10 cellular contexts compared by ENCODE assay signal in the genomic region with DNA sequence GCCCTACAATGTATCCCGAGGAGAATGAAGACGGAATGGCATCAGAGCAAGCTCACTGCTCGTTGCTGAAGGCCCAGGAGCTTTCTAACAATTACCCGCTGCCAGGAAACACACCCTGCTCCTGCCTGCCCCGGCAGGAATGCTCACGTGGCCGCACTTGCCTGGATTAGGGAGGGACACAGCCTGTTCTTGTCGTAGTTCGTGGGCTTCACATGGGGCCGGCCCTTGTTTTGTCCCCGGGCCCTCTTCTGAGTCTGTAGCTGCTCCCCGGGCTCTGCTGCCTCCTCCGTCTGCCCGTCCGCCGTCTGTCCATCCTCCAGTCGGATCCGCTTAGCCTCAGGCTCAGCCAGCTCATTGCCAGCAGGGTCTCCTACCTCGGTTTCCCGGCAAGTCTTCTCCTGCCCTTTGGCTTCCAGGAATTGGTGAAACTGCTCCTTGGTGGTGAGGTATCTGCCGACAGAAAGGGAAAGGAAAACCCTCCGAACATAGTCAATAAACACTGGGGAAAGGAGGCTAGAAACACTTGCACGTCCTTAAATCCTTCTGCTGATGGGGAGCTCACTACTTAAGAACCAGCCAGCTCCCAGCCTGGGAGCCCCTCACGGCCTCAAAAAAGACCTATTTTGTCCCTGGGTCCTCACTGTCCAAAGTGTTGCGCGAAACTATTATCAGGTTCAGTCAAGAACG. TPM values are rescaled to one million over a fixed set of nuclear protein-coding genes. Genes with fewer than 3 reads are reported as not detected.
DNase-seq lines count a peak whose midpoint lies in the region; ATAC-seq and TF ChIP-seq lines count a peak whose summit lies in the region.
"Had no signal": no experiment of that assay in that cellular context is flagged by ENCODE, and none has a peak within 500 bp of the region (broad histone marks: within the 10 kb centered on the region; RNA-seq: fewer than 3 reads in every experiment).

No MANE protein-coding gene starts in this region.

- H3K4me3 ChIP-seq in cardiac muscle cell (peak overlapping the region; percentile 19), breast epithelium (peak overlapping the region; percentile 73 to 95 (median 92)), mesendoderm (ENCODE audit: low read length) (peak overlapping the region; percentile 55), upper lobe of left lung (peak overlapping the region in 3 of 4 donors; percentile 88 to 93 (median 89))

- no peak overlapping the region for H2BK120ac ChIP-seq in mesendoderm (ENCODE audit: low read depth, low read length)

- H3K18ac ChIP-seq in mesendoderm (ENCODE audit: low read length) = no peak overlapping the region

- DNase-seq in cardiac muscle cell (ENCODE audit: low read depth in 1 of 2, low spot score in 1 of 2) (no peak), left cardiac atrium (no peak), breast epithelium (ENCODE audit: low spot score in 2 of 2) (peak in 1 of 2 donors; percentile 34), mesendoderm (no peak), upper lobe of left lung (no peak), COLO829 (ENCODE audit: low spot score) (no peak), kidney glomerular epithelial cell (lab: John Stamatoyannopoulos, UW) (no peak)

- peaks cover 16% of the 10 kb centered on the region for H3K36me3 ChIP-seq in cardiac muscle cell
- H3K36me3 ChIP-seq in breast epithelium = no peaks in the 10 kb centered on the region
- peaks cover 12% of the 10 kb centered on the region for H3K36me3 ChIP-seq in mesendoderm (ENCODE audit: control insufficient read depth, insufficient read depth, low read length)
- H3K36me3 ChIP-seq in upper lobe of left lung = peaks cover 34 to 51% (median 50%) of the 10 kb centered on the region in 4 donors

- peak overlapping the region; percentile 58 for H3K56ac ChIP-seq in mesendoderm (ENCODE audit: low read length)

- H3K23ac ChIP-seq in mesendoderm (ENCODE audit: low read length) = no peak overlapping the region

- no peak overlapping the region for H2AK5ac ChIP-seq in mesendoderm (ENCODE audit: low read length)

- no peak overlapping the region for H2BK5ac ChIP-seq in mesendoderm (ENCODE audit: low read length)

- no peak overlapping the region for H3K27ac ChIP-seq in cardiac muscle cell
- H3K27ac ChIP-seq in breast epithelium = peak overlapping the region; percentile 94 to 99
- no peak overlapping the region for H3K27ac ChIP-seq in mesendoderm (ENCODE audit: low read depth, low read length)
- H3K27ac ChIP-seq in upper lobe of left lung = peak overlapping the region; percentile 94 to 99 (median 98)

- intact Hi-C loops in left cardiac atrium (cut with DNase I) (no loop called here), breast epithelium (cut with DNase I; ENCODE audit: low total_unique reads) (no loop called here)

- no peak overlapping the region for H4K5ac ChIP-seq in mesendoderm (ENCODE audit: low read length)

- H3K4me1 ChIP-seq in cardiac muscle cell (ENCODE audit: low read depth) (no peaks in the 10 kb centered on the region), breast epithelium (peaks cover 0 to 8% of the 10 kb centered on the region in 2 donors), mesendoderm (ENCODE audit: control insufficient read depth, low read depth, low read length) (peaks cover 2% of the 10 kb centered on the region), upper lobe of left lung (peaks cover 6 to 8% (median 7%) of the 10 kb centered on the region in 4 donors)

- TF ChIP-seq CTCF in cardiac muscle cell (IDR thresholded peaks at IDR 0.05; ENCODE audit: low read depth, low read length) (no peak), breast epithelium (IDR thresholded peaks at IDR 0.05) (no peak), upper lobe of left lung (IDR thresholded peaks at IDR 0.05) (no peak)

- WGBS in mesendoderm (ENCODE audit: extremely low coverage, insufficient coverage, low lambda C conversion rate) = no CpG with 5 or more reads among the region's 27 CpGs
- 80 to 87% methylated on average over 24 to 27 of the region's 27 CpGs for WGBS in upper lobe of left lung, 2 donors

- H3K79me2 ChIP-seq in mesendoderm (ENCODE audit: control insufficient read depth, insufficient read depth, low read length) = peaks cover 2% of the 10 kb centered on the region

- H3K27me3 ChIP-seq in cardiac muscle cell = no peaks in the 10 kb centered on the region
- H3K27me3 ChIP-seq in breast epithelium = no peaks in the 10 kb centered on the region
- no peaks in the 10 kb centered on the region for H3K27me3 ChIP-seq in mesendoderm (ENCODE audit: insufficient read depth, low read length, poor library complexity)
- H3K27me3 ChIP-seq in upper lobe of left lung = no peaks in the 10 kb centered on the region

- no peak for TF ChIP-seq EP300 in upper lobe of left lung (IDR thresholded peaks at IDR 0.05)

- no peak for TF ChIP-seq POLR2A in breast epithelium (IDR thresholded peaks at IDR 0.05)
- TF ChIP-seq POLR2A in upper lobe of left lung (IDR thresholded peaks at IDR 0.05) = no peak

- no peak overlapping the region for H3K4ac ChIP-seq in mesendoderm (ENCODE audit: low read depth, low read length)

- H4K8ac ChIP-seq in mesendoderm (ENCODE audit: low read depth, low read length) = no peak overlapping the region

- ATAC-seq in left cardiac atrium (no peak), upper lobe of left lung (ENCODE audit: low FRiP score in 2 of 2) (no peak), GM21526 (IDR thresholded peaks at IDR 0.05; ENCODE audit: low FRiP score, unreplicated experiment) (no peak)

- H3K9ac ChIP-seq in mesendoderm (ENCODE audit: low read length) = peak overlapping the region; percentile 58

- H3K4me2 ChIP-seq in mesendoderm (ENCODE audit: low read length) = peak overlapping the region; percentile 74

- H3K9me3 ChIP-seq in cardiac muscle cell (ENCODE audit: low read depth) = no peaks in the 10 kb centered on the region
- H3K9me3 ChIP-seq in breast epithelium = no peaks in the 10 kb centered on the region
- no peaks in the 10 kb centered on the region for H3K9me3 ChIP-seq in upper lobe of left lung

- H2BK15ac ChIP-seq in mesendoderm (replicated peaks; ENCODE audit: low read depth) = no peak overlapping the region

- peaks cover 4% of the 10 kb centered on the region for H3K79me1 ChIP-seq in mesendoderm (ENCODE audit: low read length)

RNA-seq across cellular contexts. Expression of a gene that starts 0.9 kb away (rescaled TPM):
- total RNA-seq in cardiac muscle cell = 40.9 and 43.4 TPM in 2 replicates
- polyA plus RNA-seq in cardiac muscle cell = 25.0 and 39.1 TPM in 2 replicates
- 10 to 100 TPM; 15.3 to 28.2 TPM for total RNA-seq in left cardiac atrium
- 10 to 100 TPM; 28.8 to 44.9 (median 37.2) TPM for total RNA-seq in breast epithelium
- polyA plus RNA-seq in mesendoderm (2013, experiment 1 of 2) = 36.7 TPM
- polyA plus RNA-seq in mesendoderm (2013, experiment 2 of 2) = 35.7 TPM
- total RNA-seq in upper lobe of left lung = 10 to 100 TPM; 31.4 to 88.0 (median 43.1) TPM

RNA-seq across cellular contexts. Expression of a gene that starts 5.5 kb away (rescaled TPM):
- total RNA-seq in cardiac muscle cell = 3.6 and 4.9 TPM in 2 replicates
- polyA plus RNA-seq in cardiac muscle cell = 1.9 and 9.7 TPM in 2 replicates
- total RNA-seq in left cardiac atrium = 1 to 10 TPM in 1 of 2 donors, under 1 TPM in 1; 0.47 to 1.7 TPM
- 1 to 10 TPM in 2 of 3 donors, under 1 TPM in 1; 0.64 to 2.0 (median 1.2) TPM for total RNA-seq in breast epithelium
- polyA plus RNA-seq in mesendoderm (2013, experiment 1 of 2) = 7.3 TPM
- 6.8 TPM for polyA plus RNA-seq in mesendoderm (2013, experiment 2 of 2)
- 1 to 10 TPM; 1.8 to 4.4 (median 3.4) TPM for total RNA-seq in upper lobe of left lung

RNA-seq across cellular contexts. Expression of a gene that starts 14.8 kb away (rescaled TPM):
- total RNA-seq in cardiac muscle cell = 28.2 and 36.1 TPM in 2 replicates
- polyA plus RNA-seq in cardiac muscle cell = 68.2 and 85.8 TPM in 2 replicates
- 10 to 100 TPM; 28.7 to 29.6 TPM for total RNA-seq in left cardiac atrium
- 1 to 10 TPM in 2 of 3 donors, under 1 TPM in 1; 0.48 to 1.8 (median 1.6) TPM for total RNA-seq in breast epithelium
- polyA plus RNA-seq in mesendoderm (2013, experiment 1 of 2) = 4.4 TPM
- 3.9 TPM for polyA plus RNA-seq in mesendoderm (2013, experiment 2 of 2)
- total RNA-seq in upper lobe of left lung = 10 to 100 TPM in 1 of 6 donors, 1 to 10 TPM in 4, under 1 TPM in 1; 0.77 to 13.3 (median 4.5) TPM
- total RNA-seq: subcutaneous adipose tissue had no signal

RNA-seq across cellular contexts. Expression of a gene that starts 49.5 kb away (rescaled TPM):
- 0.42 TPM in 1 of 2 replicates, not detected in the other for total RNA-seq in cardiac muscle cell
- polyA plus RNA-seq in cardiac muscle cell = not detected in 2 replicates
- total RNA-seq in left cardiac atrium = not detected
- total RNA-seq in breast epithelium = 1 to 10 TPM in 1 of 3 donors, under 1 TPM in 1, not detected in 1; 0.73 to 4.3 TPM
- not detected for polyA plus RNA-seq in mesendoderm (2013, experiment 1 of 2)
- polyA plus RNA-seq in mesendoderm (2013, experiment 2 of 2) = not detected
- total RNA-seq in upper lobe of left lung = 1 to 10 TPM in 2 of 6 donors, under 1 TPM in 4; 0.30 to 3.6 (median 0.82) TPM
- total RNA-seq: M059J had no signal

Comparison
In these comparisons a context has a peak if more than half of its experiments do, and no peak if none do; other contexts are left out.
1. H3K27ac ChIP-seq: peak in breast epithelium (2 of 2) and upper lobe of left lung (4 of 4); none in cardiac muscle cell (single experiment) and mesendoderm (single experiment).
2. H3K4me3 ChIP-seq: peak in every context shown above with its lines; median percentile 92 in breast epithelium; 89 in upper lobe of left lung; 55 in mesendoderm; 19 in cardiac muscle cell.